28 cellular contexts compared by ENCODE assay signal in genomic region chr2:45498661-45499550, GRCh38.
DNase-seq lines count a peak whose midpoint lies in the region; ATAC-seq lines count a peak whose summit lies in the region.
"Had no signal": no experiment of that assay in that cellular context is flagged by ENCODE, and none has a peak within 500 bp of the region (broad histone marks: within the 10 kb centered on the region; RNA-seq: fewer than 3 reads in every experiment).

No MANE protein-coding gene starts in this region.

- peak overlapping the region; percentile 54 for H3K4me2 ChIP-seq in Karpas-422 (ENCODE audit: low read depth, low read length, poor library complexity, severe bottlenecking)
- H3K4me2 ChIP-seq: hepatocyte had no signal

- H3K27me3 ChIP-seq in Karpas-422 (ENCODE audit: low read length) = no peaks in the 10 kb centered on the region
- H3K27me3 ChIP-seq: gastrocnemius medialis, hepatocyte, right lobe of liver, spleen, thyroid gland, uterus had no signal

- peaks cover 35% of the 10 kb centered on the region for H3K4me1 Mint-ChIP-seq in activated naive CD8-positive, alpha-beta T cell treated with anti-CD3 and anti-CD28 coated beads, Interleukin-2, amount 50 U/mL, for 24 hours

- H2AFZ ChIP-seq in Karpas-422 (ENCODE audit: low read length) = no peak overlapping the region
- H2AFZ ChIP-seq: hepatocyte had no signal

- H3K9ac ChIP-seq in Karpas-422 (ENCODE audit: low read length) = no peak overlapping the region

- H3K36me3 ChIP-seq in Karpas-422 (ENCODE audit: insufficient read depth, low read length) = no peaks in the 10 kb centered on the region
- H3K36me3 ChIP-seq: gastrocnemius medialis, HAP-1, prostate gland, right lobe of liver, thyroid gland, uterus had no signal

- peak; percentile 55 for ATAC-seq in activated CD4-positive, CD25-positive, alpha-beta regulatory T cell treated with anti-CD3 and anti-CD28 coated beads, Interleukin-2, amount 50 U/mL, for 24 hours
- no peak for ATAC-seq in activated naive CD8-positive, alpha-beta T cell treated with anti-CD3 and anti-CD28 coated beads, Interleukin-2, amount 50 U/mL, for 24 hours
- ATAC-seq: activated CD8-positive, alpha-beta T cell treated with anti-CD3 and anti-CD28 coated beads, Interleukin-2, amount 10 ng/mL, durations not matched to agents 7 days and 5 days; gastrocnemius medialis; natural killer cell; right lobe of liver had no signal

- DNase-seq in activated CD4-positive, CD25-positive, alpha-beta regulatory T cell (lab: John Stamatoyannopoulos, UW) = no peak
- DNase-seq in CD1c-positive myeloid dendritic cell (ENCODE audit: extremely low spot score) = peak; percentile 3
- DNase-seq in Karpas-422 = peak; percentile 64
- DNase-seq in activated naive CD8-positive, alpha-beta T cell treated with anti-CD3 and anti-CD28 coated beads, Interleukin-2, amount 50 U/mL, for 24 hours = no peak
- DNase-seq in COLO829 (ENCODE audit: low spot score) = no peak
- no peak for DNase-seq in DMS 273 treated with DMSO at 0.1 percent for 48 hours (lab: John Stamatoyannopoulos, UW)
- DNase-seq in hepatic stellate cell (ENCODE audit: low spot score) = no peak
- DNase-seq: activated CD8-positive, alpha-beta T cell treated with anti-CD3 and anti-CD28 coated beads, Interleukin-2, amount 10 ng/mL, durations not matched to agents 7 days and 5 days; amniotic stem cell; CD8-positive, alpha-beta memory T cell; gastrocnemius medialis; natural killer cell; occipital lobe; right lobe of liver; RPMI8226; spleen; stimulated activated CD4-positive, alpha-beta T cell treated with anti-CD3 and anti-CD28 coated beads, Interleukin-2, amount 100 ng/mL, for 24 hours; T-helper 1 cell; thyroid gland; uterus had no signal

- H3K4me3 ChIP-seq in Karpas-422 (ENCODE audit: low read length) = 0 out of 2 replicates have a peak overlapping the region, but pooled peaks have one; percentile 5
- H3K4me3 ChIP-seq: gastrocnemius medialis, HAP-1, hepatocyte, lung, prostate gland, right lobe of liver, SK-N-MC, spleen, thyroid gland, uterus had no signal

- H3K27me3 Mint-ChIP-seq in activated naive CD8-positive, alpha-beta T cell treated with anti-CD3 and anti-CD28 coated beads, Interleukin-2, amount 50 U/mL, for 24 hours = no peaks in the 10 kb centered on the region
- H3K27me3 Mint-ChIP-seq: brain; CD8-positive, alpha-beta memory T cell had no signal

- H3K27ac ChIP-seq in Karpas-422 (ENCODE audit: low read length) = peak overlapping the region; percentile 34; the same call in 1 of the 2 replicates
- H3K27ac ChIP-seq: gastrocnemius medialis, hepatocyte, HL-60, prostate gland, right lobe of liver, SK-N-MC, spleen, thyroid gland, uterus had no signal

- peaks cover 24% of the 10 kb centered on the region for H3K36me3 Mint-ChIP-seq in activated naive CD8-positive, alpha-beta T cell treated with anti-CD3 and anti-CD28 coated beads, Interleukin-2, amount 50 U/mL, for 24 hours (ENCODE audit: low read depth)
- H3K36me3 Mint-ChIP-seq: natural killer cell had no signal

- H3K9me3 Mint-ChIP-seq in activated naive CD8-positive, alpha-beta T cell treated with anti-CD3 and anti-CD28 coated beads, Interleukin-2, amount 50 U/mL, for 24 hours = no peaks in the 10 kb centered on the region
- H3K9me3 Mint-ChIP-seq: natural killer cell had no signal

- H3K27ac Mint-ChIP-seq in activated naive CD8-positive, alpha-beta T cell treated with anti-CD3 and anti-CD28 coated beads, Interleukin-2, amount 50 U/mL, for 24 hours = peak overlapping the region; percentile 33
- H3K27ac Mint-ChIP-seq: activated CD8-positive, alpha-beta T cell treated with anti-CD3 and anti-CD28 coated beads, Interleukin-2, amount 10 ng/mL, durations not matched to agents 7 days and 5 days; brain; natural killer cell had no signal

- H3K4me3 Mint-ChIP-seq in activated naive CD8-positive, alpha-beta T cell treated with anti-CD3 and anti-CD28 coated beads, Interleukin-2, amount 50 U/mL, for 24 hours = no peak overlapping the region
- H3K4me3 Mint-ChIP-seq: activated CD8-positive, alpha-beta T cell treated with anti-CD3 and anti-CD28 coated beads, Interleukin-2, amount 10 ng/mL, durations not matched to agents 7 days and 5 days; brain; CD8-positive, alpha-beta memory T cell; natural killer cell had no signal

- H4K20me1 ChIP-seq in Karpas-422 (ENCODE audit: insufficient read depth, low read depth, low read length) = no peaks in the 10 kb centered on the region

- H3K9me2 ChIP-seq in Karpas-422 (replicated peaks; ENCODE audit: insufficient read depth, low read length) = no peaks in the 10 kb centered on the region

- H3K79me2 ChIP-seq in Karpas-422 (ENCODE audit: low read length) = no peaks in the 10 kb centered on the region
- H3K79me2 ChIP-seq: hepatocyte had no signal

- peaks cover 42% of the 10 kb centered on the region for H3K4me1 ChIP-seq in Karpas-422 (ENCODE audit: low read length)
- H3K4me1 ChIP-seq: gastrocnemius medialis, prostate gland, right lobe of liver, thyroid gland, uterus had no signal

- no peaks in the 10 kb centered on the region for H3K9me3 ChIP-seq in Karpas-422 (ENCODE audit: low read length)
- H3K9me3 ChIP-seq: gastrocnemius medialis, prostate gland, right lobe of liver, thyroid gland, uterus had no signal

Comparison
In these comparisons a context has a peak if more than half of its experiments do, and no peak if none do; other contexts are left out.
1. DNase-seq: peak in CD1c-positive myeloid dendritic cell (single experiment) and Karpas-422 (single experiment); none in activated CD4-positive, CD25-positive, alpha-beta regulatory T cell (0 of 4), activated naive CD8-positive, alpha-beta T cell treated with anti-CD3 and anti-CD28 coated beads, Interleukin-2, amount 50 U/mL, for 24 hours (single experiment), COLO829 (single experiment), DMS 273 treated with DMSO at 0.1 percent for 48 hours (single experiment) and hepatic stellate cell (single experiment).